ENCODE assay signal across 8 cellular contexts in the genomic region with DNA sequence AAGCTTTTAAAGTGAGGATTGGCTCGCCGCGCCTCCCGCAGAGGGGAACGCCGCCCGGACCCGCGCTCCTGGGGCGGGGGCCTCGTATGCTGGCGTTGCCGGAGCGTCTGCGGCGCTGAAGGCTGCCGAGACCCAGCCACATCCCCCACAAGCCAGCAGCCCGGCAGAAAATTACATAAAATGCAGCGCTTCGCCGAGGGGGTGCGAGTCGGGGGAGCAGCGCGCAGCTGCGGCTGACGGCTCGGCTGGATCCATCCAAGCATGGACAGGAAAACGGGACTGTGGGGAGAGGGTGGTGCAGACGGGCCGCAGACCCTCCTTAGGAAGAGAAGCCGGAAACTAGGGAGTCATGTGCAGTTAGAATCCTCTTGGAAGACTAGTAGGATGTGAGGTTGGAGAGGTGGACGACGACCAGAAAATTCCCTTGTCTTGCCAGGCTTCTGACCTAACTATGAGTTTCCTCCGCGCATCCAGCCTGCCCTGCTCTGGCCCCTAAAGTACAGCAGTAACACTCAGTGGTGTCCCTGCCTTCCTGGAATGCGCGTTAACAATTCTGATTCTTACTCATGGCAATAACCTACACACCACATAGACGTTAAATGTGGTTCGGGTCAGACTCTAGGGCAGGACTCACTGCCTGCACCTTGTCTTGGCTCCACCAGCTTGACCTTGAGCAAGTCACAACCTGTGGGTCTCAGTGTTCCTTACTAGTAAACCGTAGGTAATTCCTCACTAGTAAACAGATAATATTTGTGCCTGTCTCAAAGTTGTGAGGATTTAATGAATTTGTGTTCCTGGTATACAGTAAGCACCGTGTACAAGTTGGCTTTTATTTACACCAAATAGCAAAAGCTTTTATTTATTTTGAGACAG. TPM values are rescaled to one million over a fixed set of nuclear protein-coding genes. Genes with fewer than 3 reads are reported as not detected.
DNase-seq lines count a peak whose midpoint lies in the region; ATAC-seq, FAIRE-seq and TF ChIP-seq lines count a peak whose summit lies in the region.

No MANE protein-coding gene starts in this region.

- H3K36me3 ChIP-seq in kidney (ENCODE audit: control insufficient read depth in 1 of 2, insufficient read depth in 2 of 2, low read length in 2 of 2) = no peaks in the 10 kb centered on the region

- intact Hi-C loops in kidney (cut with DNase I) = no loop called here

- peaks cover 9 to 18% of the 10 kb centered on the region in 2 donors for H3K4me1 ChIP-seq in kidney (ENCODE audit: control insufficient read depth in 1 of 2, insufficient read depth in 1 of 2, low read depth in 1 of 2, low read length in 2 of 2)

- peak; percentile 14 for ATAC-seq in HG02759 (IDR thresholded peaks at IDR 0.05; ENCODE audit: unreplicated experiment)

- peak overlapping the region; percentile 97 to 98 for H3K27ac ChIP-seq in kidney (ENCODE audit: low read depth in 2 of 2, low read length in 2 of 2)

- in situ Hi-C loops in KBM-7 (cut with MboI; ENCODE audit: low pct_unique_long_range_greater_than_20kb, low sequenced_read_pairs) = no loop called here

- TF ChIP-seq CTCF in WI38 (IDR thresholded peaks at IDR 0.05; ENCODE audit: low read depth, low read length) (no peak), kidney (IDR thresholded peaks at IDR 0.05; ENCODE audit: borderline replicate concordance, extremely low read depth, insufficient read depth) (no peak)

- peak; percentile 61 for FAIRE-seq in GM12892 (lab: Jason Lieb, UNC)
- no peak for FAIRE-seq in kidney (lab: Jason Lieb, UNC)

- peak overlapping the region; percentile 75 for H3K4me3 ChIP-seq in WI38 (ENCODE audit: low read depth, low read length)
- peak overlapping the region; percentile 75 to 93 for H3K4me3 ChIP-seq in kidney (ENCODE audit: low read length in 2 of 2)

- TF ChIP-seq POLR2A in GM12892 (IDR thresholded peaks at IDR 0.05; ENCODE audit: low read depth, low read length) = peak; percentile 41; the same call in 1 of the 2 replicates

- no peaks in the 10 kb centered on the region for H3K9me3 ChIP-seq in kidney (ENCODE audit: control insufficient read depth in 1 of 2, low read length in 2 of 2)

- DNase-seq in GM12892 (ENCODE audit: insufficient read length) (no peak), NCI-H2029 (lab: John Stamatoyannopoulos, UW) (peak; percentile 44), kidney (peak; percentile 81), KBM-7 (no peak)
- DNase-seq in central memory CD4-positive, alpha-beta T cell = peak; percentile 3
- DNase-seq in stimulated activated CD4-positive, alpha-beta T cell treated with anti-CD3 and anti-CD28 coated beads, Interleukin-12 subunit alpha, Interleukin-12 subunit beta, amount 100 ng/mL, for 48 hours (ENCODE audit: low read depth in 2 of 3, low spot score in 1 of 3) = peak; percentile 23 to 46 (median 34)

- H3K9ac ChIP-seq in kidney (ENCODE audit: low read length in 2 of 2) = peak overlapping the region; percentile 77 to 82

RNA-seq across cellular contexts. Expression of a gene that starts 1.0 kb away (rescaled TPM):
- 12.3 TPM for polyA plus RNA-seq in GM12892 (2012; ENCODE audit: missing spikeins)
- total RNA-seq in kidney = 43.9 TPM
- polyA plus RNA-seq in kidney (ENCODE audit: insufficient read depth, low read depth, low replicate concordance) = 9.1 TPM

RNA-seq across cellular contexts. Expression of a gene that starts 34.5 kb away (rescaled TPM):
- 409 TPM for polyA plus RNA-seq in GM12892 (2012; ENCODE audit: missing spikeins)
- total RNA-seq in kidney = 205 TPM
- polyA plus RNA-seq in kidney (ENCODE audit: insufficient read depth, low read depth, low replicate concordance) = 174 TPM

Comparison
In these comparisons a context has a peak if more than half of its experiments do, and no peak if none do; other contexts are left out.
1. DNase-seq: peak in NCI-H2029 (single experiment), central memory CD4-positive, alpha-beta T cell (single experiment), kidney (single experiment) and stimulated activated CD4-positive, alpha-beta T cell treated with anti-CD3 and anti-CD28 coated beads, Interleukin-12 subunit alpha, Interleukin-12 subunit beta, amount 100 ng/mL, for 48 hours (3 of 3); none in GM12892 (single experiment) and KBM-7 (single experiment).